ENCODE assay signal across 24 cellular contexts in the genomic region with DNA sequence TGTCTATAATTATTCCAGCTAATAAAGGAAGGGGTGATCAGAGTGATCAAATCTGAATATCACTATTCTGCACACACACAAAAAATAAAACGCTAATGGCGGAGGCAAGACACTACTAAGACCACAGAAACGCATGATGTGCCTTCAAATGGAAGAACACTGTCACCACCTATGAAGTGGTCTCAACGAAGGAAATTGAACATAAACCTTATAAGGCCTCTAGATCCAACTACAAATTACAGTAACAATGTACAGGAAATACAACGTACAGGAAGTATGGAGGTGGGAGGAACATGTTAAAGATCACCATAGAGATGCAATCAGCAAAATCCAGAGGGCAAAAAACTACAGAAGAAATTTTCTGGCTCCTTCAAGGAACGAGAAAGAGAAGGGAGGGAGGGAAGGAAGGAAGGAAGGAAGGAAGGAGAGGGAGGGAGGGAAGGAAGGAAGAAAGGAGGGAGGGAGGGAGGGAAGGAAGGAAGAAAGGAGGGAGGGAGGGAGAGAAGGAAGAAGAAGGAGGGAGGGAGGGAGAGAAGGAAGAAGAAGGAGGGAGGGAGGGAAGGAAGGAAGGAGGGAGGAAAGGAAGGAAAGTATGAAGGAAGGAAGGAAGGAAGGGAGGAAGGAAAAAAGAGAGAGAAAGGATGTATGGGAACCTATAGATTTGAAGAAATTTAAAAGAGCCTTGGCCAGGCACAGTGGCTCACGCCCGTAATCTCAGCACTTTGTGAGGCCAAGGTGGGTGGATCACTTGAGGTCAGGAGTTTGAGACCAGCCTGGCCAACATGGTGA. TPM values are rescaled to one million over a fixed set of nuclear protein-coding genes. Genes with fewer than 3 reads are reported as not detected.
DNase-seq lines count a peak whose midpoint lies in the region; ATAC-seq and TF ChIP-seq lines count a peak whose summit lies in the region.
"Had no signal": no experiment of that assay in that cellular context is flagged by ENCODE, and none has a peak within 500 bp of the region (broad histone marks: within the 10 kb centered on the region; RNA-seq: fewer than 3 reads in every experiment).

No MANE protein-coding gene starts in this region.

- POLR2A ChIA-PET in activated CD4-positive, alpha-beta T cell treated with anti-CD3 and anti-CD28 coated beads, Interleukin-2, amount 10 ng/mL, durations not matched to agents 7 days and 5 days (lab: Charles Lee): no interaction called here

- intact Hi-C loops in transverse colon (cut with DNase I; ENCODE audit: low total_unique reads): no loop called here

- TF ChIP-seq CTCF in OCI-LY3 (IDR thresholded peaks at IDR 0.05; ENCODE audit: low read depth, low read length): no peak
- no peak for TF ChIP-seq CTCF in transverse colon (IDR thresholded peaks at IDR 0.05)

- 64 to 74% methylated on average over 4 to 8 of the region's 8 CpGs for WGBS in transverse colon (ENCODE audit: low coverage in 1 of 2), 2 donors

- no peak for ATAC-seq in stimulated activated memory B cell treated with anti-CD40 and anti-IgM and Interleukin-4, amounts not matched to agents 10 μg/mL and 1 μg/mL and 100 μg/mL, for 72 hours
- no peak for ATAC-seq in SK-N-SH treated with all-trans-retinoic acid at 6 μM for 48 hours

- no peak overlapping the region for H2AFZ ChIP-seq in OCI-LY3 (ENCODE audit: low read depth, low read length)

- H3K4me1 ChIP-seq in OCI-LY3 (ENCODE audit: low read length) (peaks cover 40% of the 10 kb centered on the region), transverse colon (peaks cover 0 to 19% (median 12%) of the 10 kb centered on the region in 4 donors)

- H3K36me3 Mint-ChIP-seq in activated CD4-positive, alpha-beta T cell treated with anti-CD3 and anti-CD28 coated beads, Interleukin-2, amount 10 ng/mL, durations not matched to agents 7 days and 5 days (ENCODE audit: low read depth): peaks cover 7% of the 10 kb centered on the region
- H3K36me3 Mint-ChIP-seq in stimulated activated memory B cell treated with anti-CD40 and anti-IgM and Interleukin-4, amounts not matched to agents 10 μg/mL and 1 μg/mL and 100 μg/mL, for 72 hours: no peaks in the 10 kb centered on the region

- H3K79me2 ChIP-seq in OCI-LY3 (ENCODE audit: low read length): no peaks in the 10 kb centered on the region

- H3K4me2 ChIP-seq in OCI-LY3 (ENCODE audit: low read length): peak overlapping the region; percentile 89; the same call in 1 of the 2 replicates

- peaks cover 34% of the 10 kb centered on the region for H3K4me1 Mint-ChIP-seq in activated CD4-positive, alpha-beta T cell treated with anti-CD3 and anti-CD28 coated beads, Interleukin-2, amount 10 ng/mL, durations not matched to agents 7 days and 5 days
- peaks cover 52% of the 10 kb centered on the region for H3K4me1 Mint-ChIP-seq in stimulated activated memory B cell treated with anti-CD40 and anti-IgM and Interleukin-4, amounts not matched to agents 10 μg/mL and 1 μg/mL and 100 μg/mL, for 72 hours

- CTCF ChIA-PET in activated CD4-positive, alpha-beta T cell treated with anti-CD3 and anti-CD28 coated beads, Interleukin-2, amount 10 ng/mL, durations not matched to agents 7 days and 5 days (lab: Charles Lee): interaction anchor here (0.8 to 2.8 kb wide), 15 partner anchors 8 to 161 kb away, joined by 3 to 43 read pairs (median 5); a partner anchor contains a TSS

- peak overlapping the region; percentile 78 for H3K27ac Mint-ChIP-seq in activated CD4-positive, alpha-beta T cell treated with anti-CD3 and anti-CD28 coated beads, Interleukin-2, amount 10 ng/mL, durations not matched to agents 7 days and 5 days
- peak overlapping the region; percentile 66 for H3K27ac Mint-ChIP-seq in stimulated activated memory B cell treated with anti-CD40 and anti-IgM and Interleukin-4, amounts not matched to agents 10 μg/mL and 1 μg/mL and 100 μg/mL, for 72 hours

- no peak for TF ChIP-seq EP300 in transverse colon (IDR thresholded peaks at IDR 0.05; ENCODE audit: low read depth)

- H3K9me3 ChIP-seq in OCI-LY3 (ENCODE audit: insufficient read depth, low read length): no peaks in the 10 kb centered on the region
- H3K9me3 ChIP-seq in transverse colon: no peaks in the 10 kb centered on the region
- H3K9me3 ChIP-seq: A549, thoracic aorta had no signal

- no peaks in the 10 kb centered on the region for H4K20me1 ChIP-seq in OCI-LY3 (ENCODE audit: insufficient read depth, low read length)

- no peak overlapping the region for H3K9ac ChIP-seq in OCI-LY3 (ENCODE audit: low read length)

- no peak overlapping the region for H3K4me3 Mint-ChIP-seq in activated CD4-positive, alpha-beta T cell treated with anti-CD3 and anti-CD28 coated beads, Interleukin-2, amount 10 ng/mL, durations not matched to agents 7 days and 5 days
- no peak overlapping the region for H3K4me3 Mint-ChIP-seq in stimulated activated memory B cell treated with anti-CD40 and anti-IgM and Interleukin-4, amounts not matched to agents 10 μg/mL and 1 μg/mL and 100 μg/mL, for 72 hours

- peaks cover 4% of the 10 kb centered on the region for H3K9me3 Mint-ChIP-seq in activated CD4-positive, alpha-beta T cell treated with anti-CD3 and anti-CD28 coated beads, Interleukin-2, amount 10 ng/mL, durations not matched to agents 7 days and 5 days
- H3K9me3 Mint-ChIP-seq in stimulated activated memory B cell treated with anti-CD40 and anti-IgM and Interleukin-4, amounts not matched to agents 10 μg/mL and 1 μg/mL and 100 μg/mL, for 72 hours: no peaks in the 10 kb centered on the region
- H3K9me3 Mint-ChIP-seq: nephron progenitor cell had no signal

- no peak for DNase-seq in activated CD4-positive, alpha-beta T cell treated with anti-CD3 and anti-CD28 coated beads, Interleukin-2, amount 10 ng/mL, durations not matched to agents 7 days and 5 days
- no peak for DNase-seq in activated CD4-positive, alpha-beta T cell treated with anti-CD3 and anti-CD28 coated beads, Interleukin-2, amount 50 U/mL, for 4 hours
- peak; percentile 30 for DNase-seq in central memory CD4-positive, alpha-beta T cell
- DNase-seq in SIG-M5 (lab: John Stamatoyannopoulos, UW) (no peak), transverse colon (no peak)
- DNase-seq: activated CD4-positive, alpha-beta T cell treated with anti-CD3 and anti-CD28 coated beads for 4 hours; activated effector memory CD4-positive, alpha-beta T cell treated with Interleukin-2 at 50 U/mL for 16 hours; hippocampal formation; islet precursor cell; mammary epithelial cell; NCI-H1417 treated with DMSO at 0.1 percent for 48 hours; NCI-H69; nephron progenitor cell; PC-3; stimulated activated CD8-positive, alpha-beta memory T cell treated with anti-CD3 and anti-CD28 coated beads, Interleukin-4, amount 100 ng/mL, for 48 hours; T1000 had no signal

- in situ Hi-C loops in transverse colon (cut with MboI; ENCODE audit: low pct_ligation_motif_present in 1 of 4, low pct_unique_long_range_greater_than_20kb in 1 of 4, low sequenced_read_pairs in 3 of 4): no loop called here

- H3K27me3 ChIP-seq in OCI-LY3 (ENCODE audit: low read depth, low read length) (no peaks in the 10 kb centered on the region), transverse colon (no peaks in the 10 kb centered on the region)

- H3K36me3 ChIP-seq in OCI-LY3 (replicated peaks; ENCODE audit: low read depth, low read length): no peaks in the 10 kb centered on the region
- H3K36me3 ChIP-seq in transverse colon: no peaks in the 10 kb centered on the region
- H3K36me3 ChIP-seq: thoracic aorta had no signal

- H3K27me3 Mint-ChIP-seq in activated CD4-positive, alpha-beta T cell treated with anti-CD3 and anti-CD28 coated beads, Interleukin-2, amount 10 ng/mL, durations not matched to agents 7 days and 5 days: peaks cover 4% of the 10 kb centered on the region
- H3K27me3 Mint-ChIP-seq in stimulated activated memory B cell treated with anti-CD40 and anti-IgM and Interleukin-4, amounts not matched to agents 10 μg/mL and 1 μg/mL and 100 μg/mL, for 72 hours: no peaks in the 10 kb centered on the region

- no peak for TF ChIP-seq POLR2A in transverse colon (IDR thresholded peaks at IDR 0.05)

- H3K4me3 ChIP-seq in OCI-LY3 (ENCODE audit: low read length): no peak overlapping the region
- H3K4me3 ChIP-seq in transverse colon: no peak overlapping the region

- no peak overlapping the region for H3K27ac ChIP-seq in OCI-LY3 (ENCODE audit: low read length)
- no peak overlapping the region for H3K27ac ChIP-seq in transverse colon
- H3K27ac ChIP-seq: C4-2B had no signal

TF ChIP-seq in SK-N-SH treated with all-trans-retinoic acid at 6 μM for 48 hours, 23 proteins besides CTCF, POLR2A, EP300 and RAD21 (continues in another document):
- TF ChIP-seq RARB (CRISPR knock-in tag; IDR thresholded peaks at IDR 0.05) (no peak), TOX (CRISPR knock-in tag; IDR thresholded peaks at IDR 0.05; ENCODE audit: borderline replicate concordance) (no peak), PPARA (CRISPR knock-in tag; IDR thresholded peaks at IDR 0.05; ENCODE audit: borderline replicate concordance) (no peak), ZC3H10 (CRISPR knock-in tag; IDR thresholded peaks at IDR 0.05) (no peak)

RNA-seq across cellular contexts. Expression of a gene that starts 3.1 kb away (rescaled TPM):
- total RNA-seq in activated CD4-positive, alpha-beta T cell treated with anti-CD3 and anti-CD28 coated beads, Interleukin-2, amount 10 ng/mL, durations not matched to agents 7 days and 5 days: not detected
- total RNA-seq in transverse colon: 10 to 100 TPM in 1 of 4 donors, 1 to 10 TPM in 3; 3.7 to 65.3 (median 7.6) TPM
- total RNA-seq: HT1080, mammary epithelial cell, PC-3, smooth muscle cell had no signal

RNA-seq across cellular contexts. Expression of a gene that starts 12.2 kb away (rescaled TPM):
- total RNA-seq in activated CD4-positive, alpha-beta T cell treated with anti-CD3 and anti-CD28 coated beads, Interleukin-2, amount 10 ng/mL, durations not matched to agents 7 days and 5 days: 100 to 1,000 TPM; 110 to 117 TPM
- total RNA-seq in transverse colon: 10 to 100 TPM; 19.0 to 29.9 (median 27.7) TPM

RNA-seq across cellular contexts. Expression of a gene that starts 32.7 kb away (rescaled TPM):
- under 1 TPM; 0.07 to 0.23 TPM for total RNA-seq in activated CD4-positive, alpha-beta T cell treated with anti-CD3 and anti-CD28 coated beads, Interleukin-2, amount 10 ng/mL, durations not matched to agents 7 days and 5 days
- 1 to 10 TPM in 1 of 4 donors, under 1 TPM in 2, not detected in 1; 0.14 to 1.8 (median 0.32) TPM for total RNA-seq in transverse colon
- total RNA-seq: HT1080 had no signal

RNA-seq across cellular contexts. Expression of a gene that starts 38.8 kb away (rescaled TPM):
- under 1 TPM; 0.31 to 0.55 TPM for total RNA-seq in activated CD4-positive, alpha-beta T cell treated with anti-CD3 and anti-CD28 coated beads, Interleukin-2, amount 10 ng/mL, durations not matched to agents 7 days and 5 days
- 100 to 1,000 TPM in 2 of 4 donors, 10 to 100 TPM in 2; 13.0 to 210 (median 79.8) TPM for total RNA-seq in transverse colon

Comparison
In these comparisons a context has a peak if more than half of its experiments do, and no peak if none do; other contexts are left out.
1. RNA of a gene that starts 3.1 kb away (total RNA-seq): 3.7 to 65.3 TPM in transverse colon; not detected in activated CD4-positive, alpha-beta T cell treated with anti-CD3 and anti-CD28 coated beads, Interleukin-2, amount 10 ng/mL, durations not matched to agents 7 days and 5 days; every median in the first group is over 4 times any median in the second.